ENCODE assay signal across 16 cellular contexts in genomic region chr10:43682956-43683355, GRCh38. TPM values are rescaled to one million over a fixed set of nuclear protein-coding genes. Genes with fewer than 3 reads are reported as not detected.
A peak's percentile ranks its signal among the peaks of the same experiment; 100 is the strongest.
DNase-seq lines count a peak whose midpoint lies in the region; ATAC-seq and TF ChIP-seq lines count a peak whose summit lies in the region.
"Had no signal": no experiment of that assay in that cellular context is flagged by ENCODE, and none has a peak within 500 bp of the region (broad histone marks: within the 10 kb centered on the region; RNA-seq: fewer than 3 reads in every experiment).

No MANE protein-coding gene starts in this region.

- no peak overlapping the region for H3K27ac ChIP-seq in OCI-LY7 (ENCODE audit: low read depth, low read length, poor library complexity, severe bottlenecking)
- H3K27ac ChIP-seq: KMS-11 had no signal

- H4K20me1 ChIP-seq in OCI-LY7 (ENCODE audit: insufficient read depth, low read length): no peaks in the 10 kb centered on the region

- CTCF ChIA-PET in OCI-LY7 (lab: Charles Lee; ENCODE audit: unreplicated experiment): no interaction called here

- DNase-seq in EL: peak; percentile 36
- peak; percentile 17 for DNase-seq in adipocyte (ENCODE audit: low read depth)
- DNase-seq in fibroblast of peridontal ligament (ENCODE audit: extremely low read depth): peak; percentile 38
- peak; percentile 28 for DNase-seq in stromal cell of bone marrow (ENCODE audit: low read depth)
- no peak for DNase-seq in activated CD4-positive, alpha-beta T cell treated with anti-CD3 and anti-CD28 coated beads, Interleukin-2, amount 50 U/mL, for 48 hours
- no peak for DNase-seq in OCI-LY7 (ENCODE audit: low spot score)
- DNase-seq: DMS 273 treated with DMSO at 0.1 percent for 48 hours, NCI-H1417 treated with DMSO at 0.1 percent for 48 hours, NCI-H187 treated with DMSO at 0.1 percent for 48 hours, NCI-H2227 treated with DMSO at 0.1 percent for 48 hours, NCI-H510A treated with DMSO at 0.1 percent for 48 hours, NCI-H774, Right ventricle myocardium superior had no signal

- H2AFZ ChIP-seq in OCI-LY7 (ENCODE audit: low read length): no peak overlapping the region

- intact Hi-C loops in OCI-LY7 (cut with micrococcal nuclease; ENCODE audit: unreplicated experiment): no loop called here

- H3K9me2 ChIP-seq in OCI-LY7 (ENCODE audit: insufficient read depth, low read length): no peaks in the 10 kb centered on the region
- H3K9me2 ChIP-seq: SK-N-SH had no signal

- no peaks in the 10 kb centered on the region for H3K9me3 ChIP-seq in adipocyte (ENCODE audit: control insufficient read depth, low read length)
- no peaks in the 10 kb centered on the region for H3K9me3 ChIP-seq in OCI-LY7 (ENCODE audit: low read length)
- H3K9me3 ChIP-seq: SK-N-SH had no signal

- H3K36me3 ChIP-seq in adipocyte (ENCODE audit: control insufficient read depth, insufficient read depth, low read length, severe bottlenecking) (no peaks in the 10 kb centered on the region), OCI-LY7 (ENCODE audit: insufficient read depth, low read length) (no peaks in the 10 kb centered on the region)

- TF ChIP-seq CTCF in OCI-LY7 (conservative IDR thresholded peaks at IDR 0.05; ENCODE audit: low read length): no peak

- H3K27me3 ChIP-seq in adipocyte (replicated peaks; ENCODE audit: control insufficient read depth, insufficient read depth, low read length): peaks cover 3% of the 10 kb centered on the region

- no peak overlapping the region for H3K4me3 ChIP-seq in adipocyte (ENCODE audit: low read length)
- no peak overlapping the region for H3K4me3 ChIP-seq in OCI-LY7 (ENCODE audit: low read depth, low read length, poor library complexity, severe bottlenecking)

- no peak overlapping the region for H3K4me2 ChIP-seq in OCI-LY7 (ENCODE audit: low read length)
- H3K4me2 ChIP-seq: KMS-11, SK-N-SH had no signal

- ATAC-seq in GM21529 (IDR thresholded peaks at IDR 0.05; ENCODE audit: unreplicated experiment): no peak

- H3K79me2 ChIP-seq in OCI-LY7 (ENCODE audit: insufficient read depth, low read depth, low read length): no peaks in the 10 kb centered on the region

- no peak overlapping the region for H3K9ac ChIP-seq in adipocyte (ENCODE audit: low read length)
- H3K9ac ChIP-seq: KMS-11, SK-N-SH had no signal

- BruUV-seq in OCI-LY7 (replicated peaks; lab: Mats Ljungman, UMichigan): no TSS peak

- H3K4me1 ChIP-seq in adipocyte (ENCODE audit: control insufficient read depth, insufficient read depth, low read length) (peaks cover 28% of the 10 kb centered on the region), OCI-LY7 (ENCODE audit: insufficient read depth, low read length, poor library complexity, severe bottlenecking) (no peaks in the 10 kb centered on the region)

- POLR2A ChIA-PET in OCI-LY7 (lab: Charles Lee): no interaction called here

RNA-seq across cellular contexts. Expression of gene ZNF32, which starts 34.3 kb away (rescaled TPM):
- not detected in 2 replicates for total RNA-seq in OCI-LY7 (2014; rRNA removed; shearing (Covaris generic))
- not detected in 2 replicates for total RNA-seq in OCI-LY7 (2022)

Comparison
In these comparisons a context has a peak if more than half of its experiments do, and no peak if none do; other contexts are left out.
1. DNase-seq: peak in EL (single experiment), adipocyte (single experiment), fibroblast of peridontal ligament (single experiment) and stromal cell of bone marrow (single experiment); none in activated CD4-positive, alpha-beta T cell treated with anti-CD3 and anti-CD28 coated beads, Interleukin-2, amount 50 U/mL, for 48 hours (0 of 2) and OCI-LY7 (single experiment).